8 cellular contexts compared by ENCODE assay signal in the genomic region with DNA sequence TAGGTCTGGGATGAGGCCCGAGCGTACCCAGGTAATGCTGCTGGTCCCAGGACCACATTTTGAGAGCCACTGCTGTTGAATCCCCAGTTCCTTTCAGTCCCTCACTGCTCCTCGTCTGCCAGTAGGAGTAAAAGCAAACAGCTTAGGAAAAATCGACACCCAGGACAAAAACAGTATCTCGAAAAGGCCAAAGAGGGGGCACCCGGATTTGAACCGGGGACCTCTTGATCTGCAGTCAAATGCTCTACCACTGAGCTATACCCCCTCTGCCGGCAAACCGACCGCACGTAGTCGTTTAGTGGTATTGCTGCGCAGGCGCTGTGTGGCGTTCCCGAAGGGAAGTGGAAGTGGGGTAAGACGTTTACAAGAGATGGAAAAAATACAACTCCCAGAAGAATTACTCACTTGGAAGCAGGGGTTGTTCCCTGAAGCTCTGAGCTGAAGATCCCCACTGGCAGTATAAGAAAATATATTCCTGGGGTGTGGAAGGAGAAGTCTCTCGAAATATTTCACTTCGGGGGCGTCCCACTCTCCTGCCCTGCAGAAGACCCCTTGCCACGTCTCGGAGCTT. TPM values are rescaled to one million over a fixed set of nuclear protein-coding genes. Genes with fewer than 3 reads are reported as not detected.
DNase-seq lines count a peak whose midpoint lies in the region; FAIRE-seq and TF ChIP-seq lines count a peak whose summit lies in the region.

No MANE protein-coding gene starts in this region.

- 1 to 4% methylated on average over 8 to 10 of the region's 22 CpGs for WGBS in mesodermal cell (ENCODE audit: insufficient coverage in 2 of 2), 2 experiments

- BruUV-seq in endothelial cell of umbilical vein (replicated peaks; lab: Mats Ljungman, UMichigan): no TSS peak

- no peaks in the 10 kb centered on the region for H3K9me1 ChIP-seq in endothelial cell of umbilical vein (replicated peaks; ENCODE audit: control insufficient read depth, extremely low read depth, insufficient read depth, low read length)

- TF ChIP-seq CTCF in OCI-LY1 (IDR thresholded peaks at IDR 0.05; ENCODE audit: low read length) (no peak), endothelial cell of umbilical vein (IDR thresholded peaks at IDR 0.05; ENCODE audit: extremely low read depth in 1 of 2, insufficient read depth in 1 of 2, low read depth in 1 of 2, low read length in 2 of 2) (peak in 1 of 2 donors; percentile 4)

- POLR2A ChIA-PET in endothelial cell of umbilical vein (lab: Charles Lee): interaction anchor here (0.5 to 2.0 kb wide), 7 partner anchors 9 to 284 kb away, joined by 3 to 7 read pairs (median 4); partner anchors contain the start of genes LASP1 and RPL19

- H3K79me2 ChIP-seq in OCI-LY1 (ENCODE audit: insufficient read depth, low read length): no peaks in the 10 kb centered on the region
- no peaks in the 10 kb centered on the region for H3K79me2 ChIP-seq in endothelial cell of umbilical vein (ENCODE audit: control insufficient read depth, insufficient read depth, low read length)

- dilution Hi-C loops in endothelial cell of umbilical vein (cut with MboI; ENCODE audit: extremely low pct_ligation_motif_present, low sequenced_read_pairs): no loop called here

- H3K27me3 ChIP-seq in OCI-LY1 (ENCODE audit: insufficient read depth, low read length) (peaks cover 14% of the 10 kb centered on the region), endothelial cell of umbilical vein (ENCODE audit: control insufficient read depth in 2 of 2, insufficient read depth in 2 of 2, low read length in 2 of 2) (peaks cover 19 to 27% of the 10 kb centered on the region in 2 experiments)

- H3K4me2 ChIP-seq in OCI-LY1 (ENCODE audit: low read length) (peak overlapping the region; percentile 87), endothelial cell of umbilical vein (ENCODE audit: insufficient read depth, low read length) (peak overlapping the region; percentile 90)

- TF ChIP-seq POLR2A in endothelial cell of umbilical vein (IDR thresholded peaks at IDR 0.05; ENCODE audit: low read depth, low read length): no peak

- H4K20me1 ChIP-seq in OCI-LY1 (ENCODE audit: insufficient read depth, low read length) (no peaks in the 10 kb centered on the region), endothelial cell of umbilical vein (replicated peaks; ENCODE audit: control insufficient read depth, extremely low read depth, insufficient read depth, low read length) (no peaks in the 10 kb centered on the region)

- peak overlapping the region; percentile 17; the same call in 1 of the 2 replicates for H2AFZ ChIP-seq in OCI-LY1 (ENCODE audit: low read length)
- H2AFZ ChIP-seq in endothelial cell of umbilical vein (ENCODE audit: low read depth, low read length): peak overlapping the region; percentile 81

- intact Hi-C loops in endothelial cell of umbilical vein (cut with micrococcal nuclease): loop anchor here (1.0 to 5.0 kb wide), 11 partner anchors 11 to 476 kb away; partner anchors contain the start of genes FBXO47, PSMB3, RPL19 and RPL23

- H3K4me3 ChIP-seq in OCI-LY1 (ENCODE audit: low read depth, low read length, poor library complexity, severe bottlenecking): peak overlapping the region; percentile 78
- H3K4me3 ChIP-seq in endothelial cell of umbilical vein (replicated peaks in 1 of 3; ENCODE audit: insufficient read depth in 1 of 3, low read depth in 1 of 3, low read length in 3 of 3): peak overlapping the region; percentile 35 to 82 (median 68)
- H3K4me3 ChIP-seq in mesodermal cell (ENCODE audit: extremely low read depth, insufficient read depth, low read length, poor library complexity, severe bottlenecking): peak overlapping the region; percentile 96

- DNase-seq in AG08396 (ENCODE audit: low spot score): peak; percentile 84
- peak; percentile 49 for DNase-seq in GM19240 (ENCODE audit: insufficient read length, low spot score)
- peak; percentile 57 for DNase-seq in HuH-7 (ENCODE audit: low spot score)
- DNase-seq in activated T-cell treated with anti-CD3 and anti-CD28 coated beads for 1 hour (ENCODE audit: low read depth): peak; percentile 96
- DNase-seq in endothelial cell of umbilical vein (ENCODE audit: low read depth, low spot score): peak; percentile 93
- DNase-seq in stimulated activated CD8-positive, alpha-beta memory T cell treated with anti-CD3 and anti-CD28 coated beads, Interleukin-12 subunit alpha, Interleukin-12 subunit beta, amount 100 ng/mL, for 4 hours (ENCODE audit: low read depth): peak; percentile 82

- FAIRE-seq in endothelial cell of umbilical vein (lab: Jason Lieb, UNC): no peak

- H3F3A ChIP-seq in OCI-LY1 (ENCODE audit: insufficient read depth, low read length): no peaks in the 10 kb centered on the region

- H3K27ac ChIP-seq in OCI-LY1 (ENCODE audit: low read depth, low read length, poor library complexity, severe bottlenecking): peak overlapping the region; percentile 50
- peak overlapping the region; percentile 0 for H3K27ac ChIP-seq in endothelial cell of umbilical vein (ENCODE audit: insufficient read depth, low read depth, low read length)
- peak overlapping the region; percentile 49 for H3K27ac ChIP-seq in mesodermal cell (ENCODE audit: low read depth, low read length, severe bottlenecking)

- CTCF ChIA-PET in endothelial cell of umbilical vein (lab: Charles Lee): interaction anchor here (0.7 to 14.1 kb wide), 46 partner anchors 8 to 476 kb away, joined by 3 to 550 read pairs (median 5); partner anchors contain the start of genes ARL5C, CACNB1, FBXO47 and LASP1

- H3K4me1 ChIP-seq in OCI-LY1 (ENCODE audit: insufficient read depth, low read length, severe bottlenecking) (peaks cover 22% of the 10 kb centered on the region), endothelial cell of umbilical vein (ENCODE audit: control insufficient read depth, extremely low read depth, insufficient read depth, low read length) (peaks cover 8% of the 10 kb centered on the region), mesodermal cell (ENCODE audit: control insufficient read depth, insufficient read depth, low read length, poor library complexity, severe bottlenecking) (peaks cover 10% of the 10 kb centered on the region)

- peak overlapping the region; percentile 78 for H3K9ac ChIP-seq in OCI-LY1 (ENCODE audit: low read length)
- H3K9ac ChIP-seq in endothelial cell of umbilical vein (replicated peaks; ENCODE audit: extremely low read depth, insufficient read depth, low read length): peak overlapping the region; percentile 30

- no peaks in the 10 kb centered on the region for H3K9me3 ChIP-seq in OCI-LY1 (ENCODE audit: low read length)
- H3K9me3 ChIP-seq in endothelial cell of umbilical vein (replicated peaks; ENCODE audit: control insufficient read depth, insufficient read depth, low read length): no peaks in the 10 kb centered on the region
- H3K9me3 ChIP-seq in mesodermal cell (ENCODE audit: control insufficient read depth, low read length): no peaks in the 10 kb centered on the region

- no peaks in the 10 kb centered on the region for H3K9me2 ChIP-seq in OCI-LY1 (ENCODE audit: low read depth, low read length)

- H3K36me3 ChIP-seq in OCI-LY1 (ENCODE audit: insufficient read depth, low read length) (no peaks in the 10 kb centered on the region), endothelial cell of umbilical vein (ENCODE audit: control insufficient read depth in 2 of 2, extremely low read depth in 1 of 2, insufficient read depth in 2 of 2, low read length in 2 of 2) (no peaks in the 10 kb centered on the region), mesodermal cell (ENCODE audit: control insufficient read depth, insufficient read depth, low read length) (no peaks in the 10 kb centered on the region)

RNA-seq across cellular contexts. Expression of gene PLXDC1, which starts 2.2 kb away (rescaled TPM):
- not detected in 2 replicates for total RNA-seq in endothelial cell of umbilical vein
- polyA plus RNA-seq in endothelial cell of umbilical vein: 0.03 TPM in 1 of 2 replicates, not detected in the other
- not detected in 2 replicates for polyA plus RNA-seq in endothelial cell of umbilical vein (2011; cell fraction: cytosol; rRNA removed)
- polyA plus RNA-seq in endothelial cell of umbilical vein (2011; cell fraction: nucleus; rRNA removed): 0.13 and 0.25 TPM in 2 replicates
- not detected in 2 replicates for polyA plus RNA-seq in endothelial cell of umbilical vein (2012)
- 1.7 TPM in 1 of 2 replicates, not detected in the other for polyA minus RNA-seq in endothelial cell of umbilical vein
- polyA minus RNA-seq in endothelial cell of umbilical vein (2011; cell fraction: cytosol; rRNA and poly(A)+ RNA removed): not detected
- polyA minus RNA-seq in endothelial cell of umbilical vein (2011; cell fraction: nucleus; rRNA and poly(A)+ RNA removed): not detected in 2 replicates
- polyA plus RNA-seq in mesodermal cell (2013, experiment 1 of 2): 1.6 TPM
- polyA plus RNA-seq in mesodermal cell (2013, experiment 2 of 2): 1.2 TPM

RNA-seq across cellular contexts. Expression of gene ARL5C, which starts 12.3 kb away (rescaled TPM):
- not detected in 2 replicates for total RNA-seq in endothelial cell of umbilical vein
- polyA plus RNA-seq in endothelial cell of umbilical vein: not detected in 2 replicates
- not detected in 2 replicates for polyA plus RNA-seq in endothelial cell of umbilical vein (2011; cell fraction: cytosol; rRNA removed)
- polyA plus RNA-seq in endothelial cell of umbilical vein (2011; cell fraction: nucleus; rRNA removed): not detected in 2 replicates
- polyA plus RNA-seq in endothelial cell of umbilical vein (2012): not detected in 2 replicates
- polyA minus RNA-seq in endothelial cell of umbilical vein: not detected in 2 replicates
- polyA minus RNA-seq in endothelial cell of umbilical vein (2011; cell fraction: cytosol; rRNA and poly(A)+ RNA removed): not detected
- 0.34 TPM in 1 of 2 replicates, not detected in the other for polyA minus RNA-seq in endothelial cell of umbilical vein (2011; cell fraction: nucleus; rRNA and poly(A)+ RNA removed)
- not detected for polyA plus RNA-seq in mesodermal cell (2013, experiment 1 of 2)
- not detected for polyA plus RNA-seq in mesodermal cell (2013, experiment 2 of 2)

RNA-seq across cellular contexts. Expression of gene CACNB1, which starts 43.8 kb away (rescaled TPM):
- 12.3 and 14.6 TPM in 2 replicates for total RNA-seq in endothelial cell of umbilical vein
- polyA plus RNA-seq in endothelial cell of umbilical vein: 4.7 and 5.0 TPM in 2 replicates
- polyA plus RNA-seq in endothelial cell of umbilical vein (2011; cell fraction: cytosol; rRNA removed): 2.5 and 3.3 TPM in 2 replicates
- polyA plus RNA-seq in endothelial cell of umbilical vein (2011; cell fraction: nucleus; rRNA removed): 28.3 and 33.7 TPM in 2 replicates
- polyA plus RNA-seq in endothelial cell of umbilical vein (2012): 3.7 and 5.1 TPM in 2 replicates
- 11.2 and 16.3 TPM in 2 replicates for polyA minus RNA-seq in endothelial cell of umbilical vein
- polyA minus RNA-seq in endothelial cell of umbilical vein (2011; cell fraction: cytosol; rRNA and poly(A)+ RNA removed): 4.7 TPM
- 9.0 and 9.9 TPM in 2 replicates for polyA minus RNA-seq in endothelial cell of umbilical vein (2011; cell fraction: nucleus; rRNA and poly(A)+ RNA removed)
- 10.4 TPM for polyA plus RNA-seq in mesodermal cell (2013, experiment 1 of 2)
- 6.7 TPM for polyA plus RNA-seq in mesodermal cell (2013, experiment 2 of 2)

RNA-seq across cellular contexts. Expression of gene RPL19, which starts 46.5 kb away (rescaled TPM):
- 1,752 and 1,802 TPM in 2 replicates for total RNA-seq in endothelial cell of umbilical vein
- polyA plus RNA-seq in endothelial cell of umbilical vein: 1,595 and 1,958 TPM in 2 replicates
- polyA plus RNA-seq in endothelial cell of umbilical vein (2011; cell fraction: cytosol; rRNA removed): 2,668 and 2,686 TPM in 2 replicates
- polyA plus RNA-seq in endothelial cell of umbilical vein (2011; cell fraction: nucleus; rRNA removed): 765 and 790 TPM in 2 replicates
- polyA plus RNA-seq in endothelial cell of umbilical vein (2012): 1,979 and 2,305 TPM in 2 replicates
- 607 and 737 TPM in 2 replicates for polyA minus RNA-seq in endothelial cell of umbilical vein
- polyA minus RNA-seq in endothelial cell of umbilical vein (2011; cell fraction: cytosol; rRNA and poly(A)+ RNA removed): 846 TPM
- 81.7 and 101 TPM in 2 replicates for polyA minus RNA-seq in endothelial cell of umbilical vein (2011; cell fraction: nucleus; rRNA and poly(A)+ RNA removed)
- polyA plus RNA-seq in mesodermal cell (2013, experiment 1 of 2): 2,740 TPM
- polyA plus RNA-seq in mesodermal cell (2013, experiment 2 of 2): 2,504 TPM

Comparison
In these comparisons a context has a peak if more than half of its experiments do, and no peak if none do; other contexts are left out.
1. Peak in every context shown above with its lines: DNase-seq, H3K4me3 ChIP-seq and H3K27ac ChIP-seq.
2. H3K27ac ChIP-seq: peak in every context shown above with its lines; median percentile 50 in OCI-LY1; 49 in mesodermal cell; 0 in endothelial cell of umbilical vein.